Comparison of ENCODE assay signal across 14 cellular contexts in the genomic region with DNA sequence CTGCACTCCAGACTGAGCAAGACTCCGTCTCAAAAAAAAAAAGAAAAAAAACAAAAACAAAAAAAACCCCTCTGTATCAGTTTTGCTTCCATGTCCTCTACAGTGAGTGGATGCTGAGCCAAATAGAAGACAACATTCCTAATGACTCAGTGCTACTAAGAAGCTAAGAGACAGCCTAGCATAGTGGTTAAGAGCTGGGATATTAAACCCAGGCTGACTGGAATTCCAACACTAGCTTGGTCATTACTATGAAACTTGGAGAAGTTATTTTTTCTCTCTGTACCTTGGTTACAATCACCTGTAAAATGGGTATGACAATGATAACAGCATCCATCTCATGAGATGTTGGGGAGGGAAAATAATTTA.
A peak's percentile ranks its signal among the peaks of the same experiment; 100 is the strongest.
DNase-seq lines count a peak whose midpoint lies in the region; ATAC-seq and TF ChIP-seq lines count a peak whose summit lies in the region.
"Had no signal": no experiment of that assay in that cellular context is flagged by ENCODE, and none has a peak within 500 bp of the region (broad histone marks: within the 10 kb centered on the region; RNA-seq: fewer than 3 reads in every experiment).

No MANE protein-coding gene starts in this region.

- H3K4me3 ChIP-seq in BJ (ENCODE audit: low read depth, low read length) (no peak overlapping the region), cardiac fibroblast (replicated peaks in 1 of 2; ENCODE audit: low read depth in 2 of 2, low read length in 2 of 2) (no peak overlapping the region), mesenchymal stem cell (ENCODE audit: insufficient read depth in 1 of 2, low read depth in 1 of 2, low read length in 2 of 2) (no peak overlapping the region)
- H3K4me3 ChIP-seq: BLaER1, gastroesophageal sphincter, lung had no signal

- H4K91ac ChIP-seq in mesenchymal stem cell (ENCODE audit: low read length) = no peak overlapping the region

- no peak overlapping the region for H3K9ac ChIP-seq in mesenchymal stem cell (ENCODE audit: low read length)
- H3K9ac ChIP-seq: BLaER1 had no signal

- H2AFZ ChIP-seq in mesenchymal stem cell (ENCODE audit: low read depth, low read length) = no peak overlapping the region

- H2BK12ac ChIP-seq in mesenchymal stem cell (ENCODE audit: low read length in 2 of 2) = no peak overlapping the region

- H3K4ac ChIP-seq in mesenchymal stem cell (ENCODE audit: low read depth in 1 of 2, low read length in 2 of 2) = no peak overlapping the region

- no peaks in the 10 kb centered on the region for H3K4me1 ChIP-seq in mesenchymal stem cell (ENCODE audit: control insufficient read depth, insufficient read depth, low read depth, low read length)
- H3K4me1 ChIP-seq: BLaER1, gastroesophageal sphincter had no signal

- H3K14ac ChIP-seq in mesenchymal stem cell (ENCODE audit: low read length in 2 of 2) = no peak overlapping the region

- peak; percentile 25 for DNase-seq in BJ (ENCODE audit: low read depth)
- DNase-seq in NCI-H226 = peak; percentile 72
- DNase-seq in cardiac fibroblast (ENCODE audit: low read depth in 2 of 2) = peak; percentile 20 to 54
- DNase-seq in mesenchymal stem cell = peak; percentile 77
- no peak for DNase-seq in NCI-H774 (lab: John Stamatoyannopoulos, UW)
- no peak for DNase-seq in H4 (ENCODE audit: low spot score)
- no peak for DNase-seq in dedifferentiated amniotic fluid mesenchymal stem cell (ENCODE audit: extremely low spot score)
- DNase-seq: activated CD4-positive, CD25-positive, alpha-beta regulatory T cell treated with anti-CD3 and anti-CD28 coated beads, Interleukin-2, amount 50 U/mL, for 72 hours; activated gamma-delta T cell treated with Interleukin-2 at 50 U/mL for 16 hours; T-helper 17 cell had no signal

- no peak overlapping the region for H4K8ac ChIP-seq in mesenchymal stem cell (ENCODE audit: low read length)

- H3K23ac ChIP-seq in mesenchymal stem cell (ENCODE audit: low read length in 2 of 2) = no peak overlapping the region

- ATAC-seq in HG03571 (IDR thresholded peaks at IDR 0.05; ENCODE audit: unreplicated experiment) = no peak

- no peak overlapping the region for H3K18ac ChIP-seq in mesenchymal stem cell (ENCODE audit: low read depth in 1 of 2, low read length in 2 of 2)

- H2BK5ac ChIP-seq in mesenchymal stem cell (ENCODE audit: low read depth, low read length, poor library complexity, severe bottlenecking) = no peak overlapping the region

- TF ChIP-seq CTCF in BJ (IDR thresholded peaks at IDR 0.05; ENCODE audit: insufficient read depth, low read depth, low read length) = no peak
- TF ChIP-seq CTCF in cardiac fibroblast (IDR thresholded peaks at IDR 0.05; ENCODE audit: low read depth, low read length) = no peak

- peaks cover 1% of the 10 kb centered on the region for H3K79me1 ChIP-seq in mesenchymal stem cell (replicated peaks; ENCODE audit: low read length, poor library complexity, severe bottlenecking)

- H2AK5ac ChIP-seq in mesenchymal stem cell (ENCODE audit: low read length, severe bottlenecking) = no peak overlapping the region

- H3K27ac ChIP-seq in mesenchymal stem cell (ENCODE audit: low read length, poor library complexity, severe bottlenecking) = no peak overlapping the region
- H3K27ac ChIP-seq: BLaER1, gastroesophageal sphincter had no signal

- no peak overlapping the region for H2BK120ac ChIP-seq in mesenchymal stem cell (ENCODE audit: low read depth, low read length)

- no peaks in the 10 kb centered on the region for H3K9me3 ChIP-seq in mesenchymal stem cell (ENCODE audit: control insufficient read depth, low read length)
- H3K9me3 ChIP-seq: BLaER1, gastroesophageal sphincter had no signal

- POLR2A ChIA-PET in BJ (lab: Charles Lee) = interaction anchor here (0.5 kb wide), 1 partner anchor 194 kb away, joined by 3 read pairs; no protein-coding TSS in a partner anchor

- H3K4me2 ChIP-seq in mesenchymal stem cell (ENCODE audit: low read length, poor library complexity, severe bottlenecking) = no peak overlapping the region
- H3K4me2 ChIP-seq: BLaER1 had no signal

- WGBS in mesenchymal stem cell = no CpG with 5 or more reads among the region's 1 CpG

- no peak overlapping the region for H2BK15ac ChIP-seq in mesenchymal stem cell (ENCODE audit: low read depth, poor library complexity, severe bottlenecking)

- H3K27me3 ChIP-seq in BJ (ENCODE audit: control insufficient read depth, insufficient read depth, low read length) = no peaks in the 10 kb centered on the region
- H3K27me3 ChIP-seq in mesenchymal stem cell (ENCODE audit: control insufficient read depth in 1 of 2, insufficient read depth in 1 of 2, low read length in 2 of 2) = no peaks in the 10 kb centered on the region
- H3K27me3 ChIP-seq: BLaER1, gastroesophageal sphincter had no signal

- CTCF ChIA-PET in BJ (lab: Yijun Ruan, JAX) = interaction anchor here (0.7 to 6.7 kb wide), 23 partner anchors 8 to 407 kb away, joined by 3 to 77 read pairs (median 4); no protein-coding TSS in a partner anchor

- H3K36me3 ChIP-seq in BJ (ENCODE audit: control insufficient read depth, insufficient read depth, low read length) (no peaks in the 10 kb centered on the region), mesenchymal stem cell (ENCODE audit: control insufficient read depth in 1 of 2, insufficient read depth in 2 of 2, low read depth in 1 of 2, low read length in 2 of 2) (no peaks in the 10 kb centered on the region)
- H3K36me3 ChIP-seq: BLaER1, gastroesophageal sphincter had no signal

Comparison
In these comparisons a context has a peak if more than half of its experiments do, and no peak if none do; other contexts are left out.
1. DNase-seq: peak in BJ (single experiment), NCI-H226 (single experiment), cardiac fibroblast (2 of 2) and mesenchymal stem cell (single experiment); none in NCI-H774 (single experiment), H4 (single experiment) and dedifferentiated amniotic fluid mesenchymal stem cell (single experiment).